Comparison of ENCODE assay signal across 1 cellular context in the genomic region with DNA sequence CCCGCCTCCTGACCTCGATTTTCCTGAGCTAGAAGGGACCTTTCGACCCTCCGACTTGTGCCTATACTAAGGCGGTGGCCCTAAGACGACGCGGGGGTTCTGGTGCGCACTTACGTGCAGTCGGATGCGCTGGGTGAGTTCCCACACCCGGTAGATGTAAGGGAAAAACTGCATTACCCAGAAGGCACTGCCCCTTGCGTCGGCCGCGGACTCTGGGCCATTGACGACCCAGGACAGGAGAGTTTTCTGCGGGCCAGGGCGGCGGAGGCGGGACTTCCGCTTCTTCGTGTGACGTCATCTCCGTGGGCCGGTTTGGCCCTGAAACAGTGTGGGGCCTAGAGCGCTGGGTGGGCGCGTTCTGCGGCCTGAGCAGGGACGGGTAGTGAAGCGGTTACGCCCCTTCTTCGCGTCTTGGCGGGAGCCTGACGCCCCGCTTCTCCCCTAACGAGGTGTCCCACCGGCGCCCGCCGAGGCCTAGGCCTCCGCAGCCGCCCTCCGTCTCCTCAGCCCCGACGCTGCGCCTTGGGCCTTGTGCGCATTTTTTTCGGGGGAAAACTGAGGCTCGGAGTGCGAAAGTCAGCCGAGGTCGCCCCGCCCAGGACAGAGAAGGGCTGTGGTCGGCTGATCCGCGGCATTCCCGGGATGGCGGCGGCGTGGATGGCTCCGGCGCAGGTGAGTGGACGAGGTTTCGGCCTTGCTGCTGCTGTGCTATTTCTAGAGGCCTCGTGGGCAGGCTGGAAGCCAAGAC.
A peak's percentile ranks its signal among the peaks of the same experiment; 100 is the strongest.
TF ChIP-seq lines count a peak whose summit lies in the region.

ZNF460 (plus strand) TSS at position 321 of the 748 bp plus-strand sequence; CDS start at position 643, 322 bp downstream.

TF ChIP-seq in HEK293, 187 proteins besides CTCF, POLR2A, EP300 and RAD21 (continued from another document and continues in another):
- TF ChIP-seq ZNF692 (tag by site-specific recombination; IDR thresholded peaks at IDR 0.05) (peak; percentile 68; the same call in 1 of the 2 replicates), ZFP41 (tag by site-specific recombination; IDR thresholded peaks at IDR 0.05; ENCODE audit: borderline replicate concordance) (no peak), ZNF292 (tag by site-specific recombination; IDR thresholded peaks at IDR 0.05; ENCODE audit: borderline replicate concordance, low read depth) (no peak), ZNF174 (tag by site-specific recombination; IDR thresholded peaks at IDR 0.05) (no peak), ZNF133 (tag by site-specific recombination; IDR thresholded peaks at IDR 0.05) (no peak), ZNF501 (tag by site-specific recombination; IDR thresholded peaks at IDR 0.05) (peak; percentile 66), ZNF416 (tag by site-specific recombination; IDR thresholded peaks at IDR 0.05) (no peak), ZNF2 (tag by site-specific recombination; IDR thresholded peaks at IDR 0.05) (no peak), GLI4 (tag by site-specific recombination; IDR thresholded peaks at IDR 0.05) (peak; percentile 84; the same call in 1 of the 2 replicates), ZNF521 (tag by site-specific recombination; IDR thresholded peaks at IDR 0.05) (no peak), ZNF394 (tag by site-specific recombination; IDR thresholded peaks at IDR 0.05; ENCODE audit: borderline replicate concordance) (peak; percentile 76; the same call in 1 of the 2 replicates), HOXC10 (CRISPR knock-in tag; IDR thresholded peaks at IDR 0.05) (peak; percentile 83), ZNF664 (tag by site-specific recombination; IDR thresholded peaks at IDR 0.05) (no peak), SP7 (tag by site-specific recombination; IDR thresholded peaks at IDR 0.05) (peak; percentile 23), KLF7 (tag by site-specific recombination; IDR thresholded peaks at IDR 0.05; ENCODE audit: borderline replicate concordance) (no peak), ZNF19 (tag by site-specific recombination; IDR thresholded peaks at IDR 0.05; ENCODE audit: low read depth) (no peak), ZNF311 (tag by site-specific recombination; IDR thresholded peaks at IDR 0.05; ENCODE audit: borderline replicate concordance) (no peak), ZFP69B (tag by site-specific recombination; IDR thresholded peaks at IDR 0.05) (peak; percentile 41; the same call in 1 of the 2 replicates), KLF8 (tag by site-specific recombination; IDR thresholded peaks at IDR 0.05) (peak; percentile 78), ZNF549 (tag by site-specific recombination; IDR thresholded peaks at IDR 0.05) (no peak), HOXA7 (CRISPR knock-in tag; IDR thresholded peaks at IDR 0.05; ENCODE audit: borderline replicate concordance) (no peak), ZNF707 (tag by site-specific recombination; IDR thresholded peaks at IDR 0.05) (no peak), ZXDB (tag by site-specific recombination; IDR thresholded peaks at IDR 0.05) (peak; percentile 79), ZNF514 (tag by site-specific recombination; IDR thresholded peaks at IDR 0.05) (no peak), ZNF146 (tag by site-specific recombination; IDR thresholded peaks at IDR 0.05) (no peak), ZNF211 (tag by site-specific recombination; IDR thresholded peaks at IDR 0.05; ENCODE audit: low read depth) (no peak), ZNF785 (tag by site-specific recombination; IDR thresholded peaks at IDR 0.05) (no peak), ZNF561 (tag by site-specific recombination; IDR thresholded peaks at IDR 0.05; ENCODE audit: borderline replicate concordance) (no peak; the same call in 1 of the 2 replicates), FEZF1 (tag by site-specific recombination; IDR thresholded peaks at IDR 0.05) (0 out of 2 replicates have a peak, but pooled peaks have one; percentile 5), KLF9 (tag by site-specific recombination; IDR thresholded peaks at IDR 0.05; ENCODE audit: low read depth) (peak; percentile 88), YY2 (tag by site-specific recombination; IDR thresholded peaks at IDR 0.05) (no peak), ZNF112 (tag by site-specific recombination; IDR thresholded peaks at IDR 0.05) (no peak), SCRT2 (tag by site-specific recombination; IDR thresholded peaks at IDR 0.05) (no peak), ZBTB21 (tag by site-specific recombination; IDR thresholded peaks at IDR 0.05) (peak; percentile 91), ZNF621 (tag by site-specific recombination; IDR thresholded peaks at IDR 0.05) (no peak), ZNF248 (tag by site-specific recombination; IDR thresholded peaks at IDR 0.05) (no peak), ZNF18 (tag by site-specific recombination; IDR thresholded peaks at IDR 0.05) (no peak), REPIN1 (tag by site-specific recombination; IDR thresholded peaks at IDR 0.05; ENCODE audit: low read depth) (no peak)
- TF ChIP-seq, protein P1, sequence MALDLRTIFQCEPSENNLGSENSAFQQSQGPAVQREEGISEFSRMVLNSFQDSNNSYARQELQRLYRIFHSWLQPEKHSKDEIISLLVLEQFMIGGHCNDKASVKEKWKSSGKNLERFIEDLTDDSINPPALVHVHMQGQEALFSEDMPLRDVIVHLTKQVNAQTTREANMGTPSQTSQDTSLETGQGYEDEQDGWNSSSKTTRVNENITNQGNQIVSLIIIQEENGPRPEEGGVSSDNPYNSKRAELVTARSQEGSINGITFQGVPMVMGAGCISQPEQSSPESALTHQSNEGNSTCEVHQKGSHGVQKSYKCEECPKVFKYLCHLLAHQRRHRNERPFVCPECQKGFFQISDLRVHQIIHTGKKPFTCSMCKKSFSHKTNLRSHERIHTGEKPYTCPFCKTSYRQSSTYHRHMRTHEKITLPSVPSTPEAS (tag by site-specific recombination; IDR thresholded peaks at IDR 0.05): no peak
- TF ChIP-seq, protein P2, sequence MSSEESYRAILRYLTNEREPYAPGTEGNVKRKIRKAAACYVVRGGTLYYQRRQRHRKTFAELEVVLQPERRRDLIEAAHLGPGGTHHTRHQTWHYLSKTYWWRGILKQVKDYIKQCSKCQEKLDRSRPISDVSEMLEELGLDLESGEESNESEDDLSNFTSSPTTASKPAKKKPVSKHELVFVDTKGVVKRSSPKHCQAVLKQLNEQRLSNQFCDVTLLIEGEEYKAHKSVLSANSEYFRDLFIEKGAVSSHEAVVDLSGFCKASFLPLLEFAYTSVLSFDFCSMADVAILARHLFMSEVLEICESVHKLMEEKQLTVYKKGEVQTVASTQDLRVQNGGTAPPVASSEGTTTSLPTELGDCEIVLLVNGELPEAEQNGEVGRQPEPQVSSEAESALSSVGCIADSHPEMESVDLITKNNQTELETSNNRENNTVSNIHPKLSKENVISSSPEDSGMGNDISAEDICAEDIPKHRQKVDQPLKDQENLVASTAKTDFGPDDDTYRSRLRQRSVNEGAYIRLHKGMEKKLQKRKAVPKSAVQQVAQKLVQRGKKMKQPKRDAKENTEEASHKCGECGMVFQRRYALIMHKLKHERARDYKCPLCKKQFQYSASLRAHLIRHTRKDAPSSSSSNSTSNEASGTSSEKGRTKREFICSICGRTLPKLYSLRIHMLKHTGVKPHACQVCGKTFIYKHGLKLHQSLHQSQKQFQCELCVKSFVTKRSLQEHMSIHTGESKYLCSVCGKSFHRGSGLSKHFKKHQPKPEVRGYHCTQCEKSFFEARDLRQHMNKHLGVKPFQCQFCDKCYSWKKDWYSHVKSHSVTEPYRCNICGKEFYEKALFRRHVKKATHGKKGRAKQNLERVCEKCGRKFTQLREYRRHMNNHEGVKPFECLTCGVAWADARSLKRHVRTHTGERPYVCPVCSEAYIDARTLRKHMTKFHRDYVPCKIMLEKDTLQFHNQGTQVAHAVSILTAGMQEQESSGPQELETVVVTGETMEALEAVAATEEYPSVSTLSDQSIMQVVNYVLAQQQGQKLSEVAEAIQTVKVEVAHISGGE (tag by site-specific recombination; conservative IDR thresholded peaks at IDR 0.05; ENCODE audit: low read depth): peak; percentile 41
- TF ChIP-seq, protein P3, sequence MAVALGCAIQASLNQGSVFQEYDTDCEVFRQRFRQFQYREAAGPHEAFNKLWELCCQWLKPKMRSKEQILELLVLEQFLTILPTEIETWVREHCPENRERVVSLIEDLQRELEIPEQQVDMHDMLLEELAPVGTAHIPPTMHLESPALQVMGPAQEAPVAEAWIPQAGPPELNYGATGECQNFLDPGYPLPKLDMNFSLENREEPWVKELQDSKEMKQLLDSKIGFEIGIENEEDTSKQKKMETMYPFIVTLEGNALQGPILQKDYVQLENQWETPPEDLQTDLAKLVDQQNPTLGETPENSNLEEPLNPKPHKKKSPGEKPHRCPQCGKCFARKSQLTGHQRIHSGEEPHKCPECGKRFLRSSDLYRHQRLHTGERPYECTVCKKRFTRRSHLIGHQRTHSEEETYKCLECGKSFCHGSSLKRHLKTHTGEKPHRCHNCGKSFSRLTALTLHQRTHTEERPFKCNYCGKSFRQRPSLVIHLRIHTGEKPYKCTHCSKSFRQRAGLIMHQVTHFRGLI (tag by site-specific recombination; IDR thresholded peaks at IDR 0.05): peak; percentile 13; the same call in 1 of the 2 replicates
- TF ChIP-seq, protein P4, sequence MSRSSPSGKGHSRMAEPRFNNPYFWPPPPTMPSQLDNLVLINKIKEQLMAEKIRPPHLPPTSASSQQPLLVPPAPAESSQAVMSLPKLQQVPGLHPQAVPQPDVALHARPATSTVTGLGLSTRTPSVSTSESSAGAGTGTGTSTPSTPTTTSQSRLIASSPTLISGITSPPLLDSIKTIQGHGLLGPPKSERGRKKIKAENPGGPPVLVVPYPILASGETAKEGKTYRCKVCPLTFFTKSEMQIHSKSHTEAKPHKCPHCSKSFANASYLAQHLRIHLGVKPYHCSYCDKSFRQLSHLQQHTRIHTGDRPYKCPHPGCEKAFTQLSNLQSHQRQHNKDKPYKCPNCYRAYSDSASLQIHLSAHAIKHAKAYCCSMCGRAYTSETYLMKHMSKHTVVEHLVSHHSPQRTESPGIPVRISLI (tag by site-specific recombination; IDR thresholded peaks at IDR 0.05): peak; percentile 91
- TF ChIP-seq, protein P5, sequence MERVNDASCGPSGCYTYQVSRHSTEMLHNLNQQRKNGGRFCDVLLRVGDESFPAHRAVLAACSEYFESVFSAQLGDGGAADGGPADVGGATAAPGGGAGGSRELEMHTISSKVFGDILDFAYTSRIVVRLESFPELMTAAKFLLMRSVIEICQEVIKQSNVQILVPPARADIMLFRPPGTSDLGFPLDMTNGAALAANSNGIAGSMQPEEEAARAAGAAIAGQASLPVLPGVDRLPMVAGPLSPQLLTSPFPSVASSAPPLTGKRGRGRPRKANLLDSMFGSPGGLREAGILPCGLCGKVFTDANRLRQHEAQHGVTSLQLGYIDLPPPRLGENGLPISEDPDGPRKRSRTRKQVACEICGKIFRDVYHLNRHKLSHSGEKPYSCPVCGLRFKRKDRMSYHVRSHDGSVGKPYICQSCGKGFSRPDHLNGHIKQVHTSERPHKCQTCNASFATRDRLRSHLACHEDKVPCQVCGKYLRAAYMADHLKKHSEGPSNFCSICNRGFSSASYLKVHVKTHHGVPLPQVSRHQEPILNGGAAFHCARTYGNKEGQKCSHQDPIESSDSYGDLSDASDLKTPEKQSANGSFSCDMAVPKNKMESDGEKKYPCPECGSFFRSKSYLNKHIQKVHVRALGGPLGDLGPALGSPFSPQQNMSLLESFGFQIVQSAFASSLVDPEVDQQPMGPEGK (tag by site-specific recombination; IDR thresholded peaks at IDR 0.05): peak; percentile 47
- TF ChIP-seq, protein P6, sequence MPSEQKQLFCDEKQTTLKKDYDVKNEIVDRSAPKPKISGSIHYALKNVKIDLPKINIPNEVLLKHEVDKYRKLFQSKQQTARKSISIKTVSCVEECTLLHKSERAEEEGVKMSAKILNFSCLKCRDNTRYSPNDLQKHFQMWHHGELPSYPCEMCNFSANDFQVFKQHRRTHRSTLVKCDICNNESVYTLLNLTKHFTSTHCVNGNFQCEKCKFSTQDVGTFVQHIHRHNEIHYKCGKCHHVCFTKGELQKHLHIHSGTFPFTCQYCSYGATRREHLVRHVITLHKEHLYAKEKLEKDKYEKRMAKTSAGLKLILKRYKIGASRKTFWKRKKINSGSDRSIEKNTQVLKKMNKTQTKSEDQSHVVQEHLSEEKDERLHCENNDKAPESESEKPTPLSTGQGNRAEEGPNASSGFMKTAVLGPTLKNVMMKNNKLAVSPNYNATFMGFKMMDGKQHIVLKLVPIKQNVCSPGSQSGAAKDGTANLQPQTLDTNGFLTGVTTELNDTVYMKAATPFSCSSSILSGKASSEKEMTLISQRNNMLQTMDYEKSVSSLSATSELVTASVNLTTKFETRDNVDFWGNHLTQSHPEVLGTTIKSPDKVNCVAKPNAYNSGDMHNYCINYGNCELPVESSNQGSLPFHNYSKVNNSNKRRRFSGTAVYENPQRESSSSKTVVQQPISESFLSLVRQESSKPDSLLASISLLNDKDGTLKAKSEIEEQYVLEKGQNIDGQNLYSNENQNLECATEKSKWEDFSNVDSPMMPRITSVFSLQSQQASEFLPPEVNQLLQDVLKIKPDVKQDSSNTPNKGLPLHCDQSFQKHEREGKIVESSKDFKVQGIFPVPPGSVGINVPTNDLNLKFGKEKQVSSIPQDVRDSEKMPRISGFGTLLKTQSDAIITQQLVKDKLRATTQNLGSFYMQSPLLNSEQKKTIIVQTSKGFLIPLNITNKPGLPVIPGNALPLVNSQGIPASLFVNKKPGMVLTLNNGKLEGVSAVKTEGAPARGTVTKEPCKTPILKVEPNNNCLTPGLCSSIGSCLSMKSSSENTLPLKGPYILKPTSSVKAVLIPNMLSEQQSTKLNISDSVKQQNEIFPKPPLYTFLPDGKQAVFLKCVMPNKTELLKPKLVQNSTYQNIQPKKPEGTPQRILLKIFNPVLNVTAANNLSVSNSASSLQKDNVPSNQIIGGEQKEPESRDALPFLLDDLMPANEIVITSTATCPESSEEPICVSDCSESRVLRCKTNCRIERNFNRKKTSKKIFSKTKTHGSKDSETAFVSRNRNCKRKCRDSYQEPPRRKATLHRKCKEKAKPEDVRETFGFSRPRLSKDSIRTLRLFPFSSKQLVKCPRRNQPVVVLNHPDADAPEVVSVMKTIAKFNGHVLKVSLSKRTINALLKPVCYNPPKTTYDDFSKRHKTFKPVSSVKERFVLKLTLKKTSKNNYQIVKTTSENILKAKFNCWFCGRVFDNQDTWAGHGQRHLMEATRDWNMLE (tag by site-specific recombination; conservative IDR thresholded peaks at IDR 0.05; ENCODE audit: low read depth): no peak
